Comparison of ENCODE assay signal across 12 cellular contexts in the genomic region with DNA sequence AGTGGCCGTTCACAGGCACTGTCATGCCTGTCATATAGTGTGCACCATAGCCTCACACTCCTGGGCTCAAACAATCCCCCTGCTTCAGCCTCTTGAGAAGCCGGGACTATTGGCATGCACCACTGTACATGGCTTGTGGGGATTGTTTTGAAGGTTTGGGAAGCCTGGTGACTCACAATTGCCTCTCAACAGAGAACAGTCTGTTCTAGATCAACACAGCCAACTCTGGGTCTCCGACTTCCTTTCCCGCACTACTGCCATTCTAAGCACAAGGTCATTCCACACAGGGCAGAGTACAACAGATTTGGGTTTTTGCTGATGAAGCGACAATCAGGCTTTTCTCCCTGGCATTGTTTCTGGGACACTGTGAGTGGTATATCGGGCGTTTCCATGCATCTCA. TPM values are rescaled to one million over a fixed set of nuclear protein-coding genes. Genes with fewer than 3 reads are reported as not detected.
A peak's percentile ranks its signal among the peaks of the same experiment; 100 is the strongest.
DNase-seq lines count a peak whose midpoint lies in the region; ATAC-seq and TF ChIP-seq lines count a peak whose summit lies in the region.
"Had no signal": no experiment of that assay in that cellular context is flagged by ENCODE, and none has a peak within 500 bp of the region (broad histone marks: within the 10 kb centered on the region; RNA-seq: fewer than 3 reads in every experiment).

No MANE protein-coding gene starts in this region.

- H2AFZ ChIP-seq in mammary epithelial cell (ENCODE audit: low read depth, low read length) = no peak overlapping the region

- no peaks in the 10 kb centered on the region for H3K4me1 ChIP-seq in mammary epithelial cell (ENCODE audit: insufficient read depth, low read length)
- peaks cover 0 to 21% of the 10 kb centered on the region in 2 donors for H3K4me1 ChIP-seq in right atrium auricular region
- H3K4me1 ChIP-seq in psoas muscle = no peaks in the 10 kb centered on the region
- no peaks in the 10 kb centered on the region for H3K4me1 ChIP-seq in CD8-positive, alpha-beta T cell (ENCODE audit: insufficient read depth, low read length)

- no peaks in the 10 kb centered on the region for H3K79me2 ChIP-seq in mammary epithelial cell (ENCODE audit: insufficient read depth, low read length)

- H3K27me3 Mint-ChIP-seq in activated T-helper 1 cell treated with anti-CD3 and anti-CD28 coated beads, Interleukin-12 subunit alpha, Interleukin-12 subunit beta, Interleukin-2, Interleukin-4 antibody, amounts not matched to agents 30 ng/mL and 10 ng/mL and 1 ng/mL, durations not matched to agents 14 hours and 24 hours and 36 hours (ENCODE audit: insufficient read depth) = no peaks in the 10 kb centered on the region
- no peaks in the 10 kb centered on the region for H3K27me3 Mint-ChIP-seq in activated T-helper 17 cell treated with anti-CD3 and anti-CD28 coated beads, Interleukin-2, amount 50 U/mL, for 72 hours
- H3K27me3 Mint-ChIP-seq in CD8-positive, alpha-beta T cell (ENCODE audit: low read depth) = no peaks in the 10 kb centered on the region
- H3K27me3 Mint-ChIP-seq: central memory CD8-positive, alpha-beta T cell; memory B cell had no signal

- H3K4me1 Mint-ChIP-seq in activated T-helper 1 cell treated with anti-CD3 and anti-CD28 coated beads, Interleukin-12 subunit alpha, Interleukin-12 subunit beta, Interleukin-2, Interleukin-4 antibody, amounts not matched to agents 30 ng/mL and 10 ng/mL and 1 ng/mL, durations not matched to agents 14 hours and 24 hours and 36 hours (ENCODE audit: low read depth) = no peaks in the 10 kb centered on the region
- no peaks in the 10 kb centered on the region for H3K4me1 Mint-ChIP-seq in activated T-helper 17 cell treated with anti-CD3 and anti-CD28 coated beads, Interleukin-2, amount 50 U/mL, for 72 hours
- no peaks in the 10 kb centered on the region for H3K4me1 Mint-ChIP-seq in CD8-positive, alpha-beta T cell (ENCODE audit: low read depth)
- H3K4me1 Mint-ChIP-seq: central memory CD8-positive, alpha-beta T cell had no signal

- H3K9me3 Mint-ChIP-seq in activated T-helper 1 cell treated with anti-CD3 and anti-CD28 coated beads, Interleukin-12 subunit alpha, Interleukin-12 subunit beta, Interleukin-2, Interleukin-4 antibody, amounts not matched to agents 30 ng/mL and 10 ng/mL and 1 ng/mL, durations not matched to agents 14 hours and 24 hours and 36 hours = peaks cover 9% of the 10 kb centered on the region
- no peaks in the 10 kb centered on the region for H3K9me3 Mint-ChIP-seq in activated T-helper 17 cell treated with anti-CD3 and anti-CD28 coated beads, Interleukin-2, amount 50 U/mL, for 72 hours
- H3K9me3 Mint-ChIP-seq in CD8-positive, alpha-beta T cell = no peaks in the 10 kb centered on the region
- H3K9me3 Mint-ChIP-seq: central memory CD8-positive, alpha-beta T cell had no signal

- BruUV-seq in mammary epithelial cell (replicated peaks; lab: Mats Ljungman, UMichigan) = no TSS peak

- H3K27ac ChIP-seq in mammary epithelial cell (ENCODE audit: insufficient read depth, low read depth, low read length) (no peak overlapping the region), right atrium auricular region (peak overlapping the region; percentile 66 to 71), psoas muscle (no peak overlapping the region)
- no peak overlapping the region for H3K27ac ChIP-seq in CD8-positive, alpha-beta T cell (ENCODE audit: low read depth, low read length)
- H3K27ac ChIP-seq: BLaER1 had no signal

- no peak overlapping the region for H3K4me3 Mint-ChIP-seq in activated T-helper 1 cell treated with anti-CD3 and anti-CD28 coated beads, Interleukin-12 subunit alpha, Interleukin-12 subunit beta, Interleukin-2, Interleukin-4 antibody, amounts not matched to agents 30 ng/mL and 10 ng/mL and 1 ng/mL, durations not matched to agents 14 hours and 24 hours and 36 hours
- H3K4me3 Mint-ChIP-seq in activated T-helper 17 cell treated with anti-CD3 and anti-CD28 coated beads, Interleukin-2, amount 50 U/mL, for 72 hours = no peak overlapping the region
- H3K4me3 Mint-ChIP-seq in CD8-positive, alpha-beta T cell = no peak overlapping the region
- H3K4me3 Mint-ChIP-seq: central memory CD8-positive, alpha-beta T cell; memory B cell had no signal

- H3K9me3 ChIP-seq in mammary epithelial cell (replicated peaks; ENCODE audit: insufficient read depth, low read length) (no peaks in the 10 kb centered on the region), right atrium auricular region (no peaks in the 10 kb centered on the region), psoas muscle (no peaks in the 10 kb centered on the region)
- H3K9me3 ChIP-seq in CD8-positive, alpha-beta T cell (ENCODE audit: low read length) = no peaks in the 10 kb centered on the region

- 66% methylated on average over 6 of the region's 7 CpGs for WGBS in mammary epithelial cell (ENCODE audit: low coverage, missing lambda C conversion rate)
- WGBS in psoas muscle, 3 donors = 22 to 45% (median 33%) methylated on average over 7 of the region's 7 CpGs

- H3K4me2 ChIP-seq in mammary epithelial cell (ENCODE audit: insufficient read depth, low read depth, low read length) = no peak overlapping the region
- H3K4me2 ChIP-seq: BLaER1 had no signal

- H3K36me3 Mint-ChIP-seq in activated T-helper 1 cell treated with anti-CD3 and anti-CD28 coated beads, Interleukin-12 subunit alpha, Interleukin-12 subunit beta, Interleukin-2, Interleukin-4 antibody, amounts not matched to agents 30 ng/mL and 10 ng/mL and 1 ng/mL, durations not matched to agents 14 hours and 24 hours and 36 hours (ENCODE audit: low read depth) = no peaks in the 10 kb centered on the region
- H3K36me3 Mint-ChIP-seq in activated T-helper 17 cell treated with anti-CD3 and anti-CD28 coated beads, Interleukin-2, amount 50 U/mL, for 72 hours (ENCODE audit: low read depth) = no peaks in the 10 kb centered on the region
- H3K36me3 Mint-ChIP-seq in CD8-positive, alpha-beta T cell = no peaks in the 10 kb centered on the region
- H3K36me3 Mint-ChIP-seq: memory B cell had no signal

- H3K36me3 ChIP-seq in mammary epithelial cell (ENCODE audit: insufficient read depth, low read length) = no peaks in the 10 kb centered on the region
- no peaks in the 10 kb centered on the region for H3K36me3 ChIP-seq in right atrium auricular region
- H3K36me3 ChIP-seq in psoas muscle (ENCODE audit: insufficient read depth in 1 of 2, low read depth in 1 of 2) = no peaks in the 10 kb centered on the region
- no peaks in the 10 kb centered on the region for H3K36me3 ChIP-seq in CD8-positive, alpha-beta T cell (ENCODE audit: insufficient read depth, low read length)

- H3K4me3 ChIP-seq in mammary epithelial cell (replicated peaks in 1 of 3; ENCODE audit: insufficient read depth in 1 of 3, low read depth in 2 of 3, low read length in 3 of 3) = no peak overlapping the region
- no peak overlapping the region for H3K4me3 ChIP-seq in right atrium auricular region
- no peak overlapping the region for H3K4me3 ChIP-seq in psoas muscle
- H3K4me3 ChIP-seq in CD8-positive, alpha-beta T cell (ENCODE audit: low read depth, low read length) = no peak overlapping the region
- H3K4me3 ChIP-seq: BLaER1 had no signal

- intact Hi-C loops in mammary epithelial cell (cut with micrococcal nuclease) (no loop called here), psoas muscle (cut with DNase I) (no loop called here)
- intact Hi-C loops in activated T-helper 1 cell treated with anti-CD3 and anti-CD28 coated beads, Interleukin-12 subunit alpha, Interleukin-12 subunit beta, Interleukin-2, Interleukin-4 antibody, amounts not matched to agents 30 ng/mL and 10 ng/mL and 1 ng/mL, durations not matched to agents 14 hours and 24 hours and 36 hours (cut with micrococcal nuclease) = no loop called here
- intact Hi-C loops in CD8-positive, alpha-beta T cell (cut with DNase I, micrococcal nuclease) = no loop called here

- no peak overlapping the region for H3K27ac Mint-ChIP-seq in activated T-helper 1 cell treated with anti-CD3 and anti-CD28 coated beads, Interleukin-12 subunit alpha, Interleukin-12 subunit beta, Interleukin-2, Interleukin-4 antibody, amounts not matched to agents 30 ng/mL and 10 ng/mL and 1 ng/mL, durations not matched to agents 14 hours and 24 hours and 36 hours
- H3K27ac Mint-ChIP-seq in activated T-helper 17 cell treated with anti-CD3 and anti-CD28 coated beads, Interleukin-2, amount 50 U/mL, for 72 hours = no peak overlapping the region
- H3K27ac Mint-ChIP-seq in CD8-positive, alpha-beta T cell = no peak overlapping the region
- H3K27ac Mint-ChIP-seq: memory B cell had no signal

- no peak overlapping the region for H3K9ac ChIP-seq in mammary epithelial cell (ENCODE audit: insufficient read depth, low read length)
- H3K9ac ChIP-seq: BLaER1 had no signal

- peak; percentile 32 to 90 (median 90) for ATAC-seq in psoas muscle
- ATAC-seq in activated T-helper 17 cell treated with anti-CD3 and anti-CD28 coated beads, Interleukin-2, amount 50 U/mL, for 72 hours (replicated peaks) = no peak
- no peak for ATAC-seq in CD8-positive, alpha-beta T cell

- dilution Hi-C loops in mammary epithelial cell (cut with HindIII; ENCODE audit: low sequenced_read_pairs) = no loop called here

- CTCF ChIA-PET in mammary epithelial cell (lab: Charles Lee; ENCODE audit: low non-redundant PET) = no interaction called here
- CTCF ChIA-PET in CD8-positive, alpha-beta T cell (lab: Charles Lee) = no interaction called here

- peak; percentile 27 for DNase-seq in Daoy (ENCODE audit: low read depth)
- DNase-seq in mammary epithelial cell = peak; percentile 35
- DNase-seq in right atrium auricular region (ENCODE audit: low spot score) = peak; percentile 84
- peak; percentile 42 to 55 for DNase-seq in psoas muscle
- no peak for DNase-seq in activated T-helper 1 cell treated with anti-CD3 and anti-CD28 coated beads, Interleukin-12 subunit alpha, Interleukin-12 subunit beta, Interleukin-2, Interleukin-4 antibody, amounts not matched to agents 30 ng/mL and 10 ng/mL and 1 ng/mL, durations not matched to agents 14 hours and 24 hours and 36 hours (ENCODE audit: low spot score)
- DNase-seq in activated CD4-positive, alpha-beta T cell treated with anti-CD3 and anti-CD28 coated beads for 48 hours = no peak
- no peak for DNase-seq in CD8-positive, alpha-beta T cell
- DNase-seq: NCI-H526 treated with DMSO at 0.1 percent for 48 hours had no signal

- H4K20me1 ChIP-seq in mammary epithelial cell (ENCODE audit: insufficient read depth, low read length) = no peaks in the 10 kb centered on the region
- H4K20me1 ChIP-seq: BLaER1 had no signal

- H3K27me3 ChIP-seq in mammary epithelial cell (ENCODE audit: insufficient read depth, low read length) (no peaks in the 10 kb centered on the region), right atrium auricular region (no peaks in the 10 kb centered on the region), psoas muscle (ENCODE audit: insufficient read depth in 3 of 3, low read length in 2 of 3) (no peaks in the 10 kb centered on the region)
- no peaks in the 10 kb centered on the region for H3K27me3 ChIP-seq in CD8-positive, alpha-beta T cell (ENCODE audit: insufficient read depth, low read length)
- H3K27me3 ChIP-seq: BLaER1 had no signal

- TF ChIP-seq CTCF in mammary epithelial cell (conservative IDR thresholded peaks at IDR 0.05 in 1 of 2, IDR thresholded peaks at IDR 0.05 in 1 of 2; ENCODE audit: extremely low read depth in 1 of 2, insufficient read depth in 1 of 2, low read depth in 1 of 2, low read length in 2 of 2) (no peak), right atrium auricular region (IDR thresholded peaks at IDR 0.05) (no peak), psoas muscle (IDR thresholded peaks at IDR 0.05) (no peak)
- TF ChIP-seq CTCF in CD8-positive, alpha-beta T cell (IDR thresholded peaks at IDR 0.05) = no peak

- POLR2A ChIA-PET in CD8-positive, alpha-beta T cell (lab: Charles Lee) = no interaction called here

- in situ Hi-C loops in mammary epithelial cell (cut with MboI; ENCODE audit: low sequenced_read_pairs in 2 of 2) = no loop called here

RNA-seq across cellular contexts. Expression of a gene that starts 15.5 kb away (rescaled TPM):
- total RNA-seq in Daoy (2014; rRNA removed; shearing (Covaris generic)) = 42.2 and 44.1 TPM in 2 replicates
- total RNA-seq in mammary epithelial cell = 10 to 100 TPM; 31.7 to 41.0 TPM
- 13.4 TPM for polyA plus RNA-seq in mammary epithelial cell
- 48.2 TPM for polyA minus RNA-seq in mammary epithelial cell
- total RNA-seq in right atrium auricular region = 10 to 100 TPM; 21.6 to 24.4 TPM
- total RNA-seq in psoas muscle = 10 to 100 TPM; 16.8 to 29.6 (median 25.3) TPM
- polyA plus RNA-seq in psoas muscle = 10 to 100 TPM in 1 of 3 donors, 1 to 10 TPM in 2; 9.0 to 19.1 (median 9.5) TPM
- total RNA-seq in activated T-helper 1 cell treated with anti-CD3 and anti-CD28 coated beads, Interleukin-12 subunit alpha, Interleukin-12 subunit beta, Interleukin-2, Interleukin-4 antibody, amounts not matched to agents 30 ng/mL and 10 ng/mL and 1 ng/mL, durations not matched to agents 14 hours and 24 hours and 36 hours = 56.1 and 60.5 TPM in 2 replicates
- 10 to 100 TPM; 30.8 to 45.6 TPM for total RNA-seq in activated T-helper 17 cell treated with anti-CD3 and anti-CD28 coated beads, Interleukin-2, amount 50 U/mL, for 72 hours
- 10 to 100 TPM; 68.4 to 69.3 TPM for total RNA-seq in CD8-positive, alpha-beta T cell

Comparison
In these comparisons a context has a peak if more than half of its experiments do, and no peak if none do; other contexts are left out.
1. DNase-seq: peak in Daoy (single experiment), mammary epithelial cell (single experiment), right atrium auricular region (single experiment) and psoas muscle (2 of 2); none in activated T-helper 1 cell treated with anti-CD3 and anti-CD28 coated beads, Interleukin-12 subunit alpha, Interleukin-12 subunit beta, Interleukin-2, Interleukin-4 antibody, amounts not matched to agents 30 ng/mL and 10 ng/mL and 1 ng/mL, durations not matched to agents 14 hours and 24 hours and 36 hours (single experiment), activated CD4-positive, alpha-beta T cell treated with anti-CD3 and anti-CD28 coated beads for 48 hours (single experiment) and CD8-positive, alpha-beta T cell (0 of 7).
2. H3K27ac ChIP-seq: peak in right atrium auricular region (2 of 2); none in mammary epithelial cell (single experiment), psoas muscle (single experiment) and CD8-positive, alpha-beta T cell (single experiment).
3. ATAC-seq: peak in psoas muscle (4 of 4); none in activated T-helper 17 cell treated with anti-CD3 and anti-CD28 coated beads, Interleukin-2, amount 50 U/mL, for 72 hours (single experiment) and CD8-positive, alpha-beta T cell (single experiment).